18 cellular contexts compared by ENCODE assay signal in genomic region chr22:28017558-28017820, GRCh38.
"Had no signal": no experiment of that assay in that cellular context is flagged by ENCODE, and none has a peak within 500 bp of the region (broad histone marks: within the 10 kb centered on the region; RNA-seq: fewer than 3 reads in every experiment).

No MANE protein-coding gene starts in this region.

- H3K27ac ChIP-seq: ascending aorta, colonic mucosa, dorsolateral prefrontal cortex had no signal

- H3K9me3 Mint-ChIP-seq: activated T-helper 1 cell treated with anti-CD3 and anti-CD28 coated beads, Interleukin-12 subunit alpha, Interleukin-12 subunit beta, Interleukin-2, Interleukin-4 antibody, amounts not matched to agents 30 ng/mL and 10 ng/mL and 1 ng/mL, durations not matched to agents 14 hours and 24 hours and 36 hours; central memory CD8-positive, alpha-beta T cell; effector memory CD8-positive, alpha-beta T cell; nephron had no signal

- H3K27me3 ChIP-seq: ascending aorta, colonic mucosa, dorsolateral prefrontal cortex, esophagus squamous epithelium, gastrocnemius medialis, upper lobe of left lung had no signal

- H3K4me3 ChIP-seq: ascending aorta, colonic mucosa, dorsolateral prefrontal cortex, esophagus squamous epithelium, gastrocnemius medialis, upper lobe of left lung had no signal

- ATAC-seq: effector memory CD8-positive, alpha-beta T cell; gastrocnemius medialis; stimulated activated naive CD8-positive, alpha-beta T cell treated with anti-CD3 and anti-CD28 coated beads, Interleukin-15, Interleukin-2, amounts not matched to agents 100 U/mL and 50 U/mL, for 24 hours had no signal

- H3K36me3 ChIP-seq: colonic mucosa, gastrocnemius medialis had no signal

- H3K27ac Mint-ChIP-seq: activated T-helper 1 cell treated with anti-CD3 and anti-CD28 coated beads, Interleukin-12 subunit alpha, Interleukin-12 subunit beta, Interleukin-2, Interleukin-4 antibody, amounts not matched to agents 30 ng/mL and 10 ng/mL and 1 ng/mL, durations not matched to agents 14 hours and 24 hours and 36 hours; effector memory CD8-positive, alpha-beta T cell had no signal

- H3K4me3 Mint-ChIP-seq: activated T-helper 1 cell treated with anti-CD3 and anti-CD28 coated beads, Interleukin-12 subunit alpha, Interleukin-12 subunit beta, Interleukin-2, Interleukin-4 antibody, amounts not matched to agents 30 ng/mL and 10 ng/mL and 1 ng/mL, durations not matched to agents 14 hours and 24 hours and 36 hours; central memory CD8-positive, alpha-beta T cell; effector memory CD8-positive, alpha-beta T cell; nephron had no signal

- H3K9me3 ChIP-seq: ascending aorta, colonic mucosa, esophagus squamous epithelium, gastrocnemius medialis, upper lobe of left lung had no signal

- DNase-seq: activated CD4-positive, alpha-beta T cell treated with anti-CD3 and anti-CD28 coated beads, Interleukin-2, amount 50 U/mL, for 4 hours; activated gamma-delta T cell; activated naive CD4-positive, alpha-beta T cell treated with anti-CD3 and anti-CD28 coated beads, Interleukin-2, amount 50 U/mL, for 16 hours; colonic mucosa; effector memory CD8-positive, alpha-beta T cell; esophagus squamous epithelium; hypothalamus; occipital lobe; stimulated activated CD4-positive, alpha-beta T cell treated with anti-CD3 and anti-CD28 coated beads, Interleukin-4, amount 100 ng/mL, for 24 hours; stimulated activated naive CD8-positive, alpha-beta T cell treated with anti-CD3 and anti-CD28 coated beads, Interleukin-15, Interleukin-2, amounts not matched to agents 100 U/mL and 50 U/mL, for 24 hours; T-helper 1 cell had no signal

- H3K4me1 ChIP-seq: ascending aorta, colonic mucosa had no signal

- H3K4me1 Mint-ChIP-seq: central memory CD8-positive, alpha-beta T cell had no signal
